ENCODE assay signal across 22 cellular contexts in the genomic region with DNA sequence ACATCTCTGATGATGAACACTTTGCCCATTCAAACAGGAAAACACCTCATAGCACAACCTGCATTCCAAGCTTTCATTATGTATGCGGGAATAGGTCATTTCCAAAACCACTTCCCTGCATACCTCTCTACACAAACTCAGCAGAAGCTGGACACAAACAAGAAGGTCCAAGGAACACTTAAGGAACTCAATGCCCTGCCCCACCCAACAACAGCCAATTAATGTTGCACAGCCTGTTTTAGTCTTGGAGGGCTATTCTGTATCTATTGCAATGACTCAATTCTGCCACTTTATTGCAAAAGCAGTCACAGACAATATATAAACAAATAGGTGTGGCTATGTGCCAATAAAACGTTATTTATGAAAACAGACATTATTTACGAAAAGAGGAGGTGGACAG. TPM values are rescaled to one million over a fixed set of nuclear protein-coding genes. Genes with fewer than 3 reads are reported as not detected.
A peak's percentile ranks its signal among the peaks of the same experiment; 100 is the strongest.
DNase-seq lines count a peak whose midpoint lies in the region; ATAC-seq and TF ChIP-seq lines count a peak whose summit lies in the region.
"Had no signal": no experiment of that assay in that cellular context is flagged by ENCODE, and none has a peak within 500 bp of the region (broad histone marks: within the 10 kb centered on the region; RNA-seq: fewer than 3 reads in every experiment).

No MANE protein-coding gene starts in this region.

- no peak overlapping the region for H3K27ac Mint-ChIP-seq in endothelial cell (ENCODE audit: unreplicated experiment)
- H3K27ac Mint-ChIP-seq: activated CD4-positive, alpha-beta T cell treated with anti-CD3 and anti-CD28 coated beads for 36 hours; activated CD8-positive, alpha-beta memory T cell treated with anti-CD3 and anti-CD28 coated beads, Interleukin-2, amount 10 ng/mL, durations not matched to agents 7 days and 5 days; CD4-positive, alpha-beta memory T cell had no signal

- no peak overlapping the region for H2BK15ac ChIP-seq in mesenchymal stem cell (ENCODE audit: low read depth, poor library complexity, severe bottlenecking)

- no peak overlapping the region for H4K91ac ChIP-seq in mesenchymal stem cell (ENCODE audit: low read length)

- H3K4me1 Mint-ChIP-seq in endothelial cell (ENCODE audit: unreplicated experiment), result peaks cover 7% of the 10 kb centered on the region
- H3K4me1 Mint-ChIP-seq: activated CD4-positive, alpha-beta T cell treated with anti-CD3 and anti-CD28 coated beads for 36 hours; activated CD8-positive, alpha-beta memory T cell treated with anti-CD3 and anti-CD28 coated beads, Interleukin-2, amount 10 ng/mL, durations not matched to agents 7 days and 5 days; CD4-positive, alpha-beta memory T cell had no signal

- H3K9me3 ChIP-seq in GM23248 (ENCODE audit: low read depth) (no peaks in the 10 kb centered on the region), PC-9 (ENCODE audit: insufficient read depth, low read depth) (no peaks in the 10 kb centered on the region), mesenchymal stem cell (ENCODE audit: control insufficient read depth, low read length) (no peaks in the 10 kb centered on the region)
- H3K9me3 ChIP-seq: gastroesophageal sphincter, pancreas, SK-N-SH, tibial nerve had no signal

- H3F3A ChIP-seq in GM23248 (ENCODE audit: insufficient read depth), result no peaks in the 10 kb centered on the region
- peaks cover 28% of the 10 kb centered on the region for H3F3A ChIP-seq in PC-9 (ENCODE audit: insufficient read depth, low read depth)

- H3K27me3 ChIP-seq in GM23248 (replicated peaks; ENCODE audit: insufficient read depth) (no peaks in the 10 kb centered on the region), PC-9 (ENCODE audit: insufficient read depth, low read depth) (no peaks in the 10 kb centered on the region), mesenchymal stem cell (ENCODE audit: control insufficient read depth in 1 of 2, insufficient read depth in 1 of 2, low read length in 2 of 2) (peaks cover 0 to 18% of the 10 kb centered on the region in 2 experiments)
- H3K27me3 ChIP-seq: gastroesophageal sphincter, pancreas had no signal

- H3K9me3 Mint-ChIP-seq in endothelial cell (ENCODE audit: unreplicated experiment), result no peaks in the 10 kb centered on the region

- H3K36me3 ChIP-seq in GM23248 (ENCODE audit: low read depth) (no peaks in the 10 kb centered on the region), PC-9 (ENCODE audit: low read depth) (no peaks in the 10 kb centered on the region; the same call in 1 of the 2 replicates), mesenchymal stem cell (ENCODE audit: control insufficient read depth in 1 of 2, insufficient read depth in 2 of 2, low read depth in 1 of 2, low read length in 2 of 2) (no peaks in the 10 kb centered on the region)
- H3K36me3 ChIP-seq: gastroesophageal sphincter, pancreas, tibial nerve had no signal

- in situ Hi-C loops in GM23248 (cut with MboI), result no loop called here

- H3K4me2 ChIP-seq in GM23248 (ENCODE audit: unreplicated experiment), result no peak overlapping the region
- H3K4me2 ChIP-seq in PC-9, result peak overlapping the region; percentile 61
- no peak overlapping the region for H3K4me2 ChIP-seq in mesenchymal stem cell (ENCODE audit: low read length, poor library complexity, severe bottlenecking)
- H3K4me2 ChIP-seq: SK-N-SH had no signal

- intact Hi-C loops in PC-9 (cut with micrococcal nuclease; ENCODE audit: unreplicated experiment) (loop anchor here (1.0 to 5.0 kb wide), 4 partner anchors 12 to 81 kb away; partner anchors contain the start of genes OPHN1 and YIPF6), Right ventricle myocardium inferior (cut with DNase I) (no loop called here)

- H3K23ac ChIP-seq in mesenchymal stem cell (ENCODE audit: low read length in 2 of 2), result no peak overlapping the region

- no peak overlapping the region for H2AK5ac ChIP-seq in mesenchymal stem cell (ENCODE audit: low read length, severe bottlenecking)

- H3K9me2 ChIP-seq in GM23248 (ENCODE audit: insufficient read depth) (no peaks in the 10 kb centered on the region), PC-9 (ENCODE audit: insufficient read depth) (no peaks in the 10 kb centered on the region)
- H3K9me2 ChIP-seq: SK-N-SH had no signal

- no peak overlapping the region for H3K4ac ChIP-seq in mesenchymal stem cell (ENCODE audit: low read depth in 1 of 2, low read length in 2 of 2)

- DNase-seq in GM23248 (peak; percentile 40), PC-9 (peak; percentile 57 to 95), dermis blood vessel endothelial cell (peak; percentile 46), mesenchymal stem cell (peak; percentile 31), endothelial cell (ENCODE audit: low spot score) (no peak), ureter (ENCODE audit: low spot score) (no peak), Right ventricle myocardium inferior (ENCODE audit: missing footprints) (no peak)
- DNase-seq: activated CD4-positive, alpha-beta T cell treated with anti-CD3 and anti-CD28 coated beads for 36 hours; activated CD8-positive, alpha-beta memory T cell treated with anti-CD3 and anti-CD28 coated beads, Interleukin-2, amount 10 ng/mL, durations not matched to agents 7 days and 5 days; activated effector memory CD4-positive, alpha-beta T cell treated with Interleukin-2 at 50 U/mL for 16 hours; CD4-positive, alpha-beta memory T cell; KBM-7; NCI-H1048; NCI-H2107; NCI-H774; pancreas; SK-N-SH; stimulated activated naive CD4-positive, alpha-beta T cell treated with Interleukin-2 at 50 U/mL for 16 hours had no signal

- H2AFZ ChIP-seq in GM23248, result no peak overlapping the region
- no peak overlapping the region for H2AFZ ChIP-seq in PC-9
- H2AFZ ChIP-seq in mesenchymal stem cell (ENCODE audit: low read depth, low read length), result no peak overlapping the region

- H3K79me2 ChIP-seq in GM23248 (ENCODE audit: insufficient read depth) (peaks cover 43% of the 10 kb centered on the region), PC-9 (ENCODE audit: low read depth) (peaks cover 16% of the 10 kb centered on the region; the same call in 1 of the 2 replicates)

- WGBS in GM23248 (ENCODE audit: low coverage in 1 of 2, low lambda C conversion rate in 2 of 2, missing lambda C conversion rate in 2 of 2), 2 experiments, result 51 to 66% methylated on average over 3 of the region's 3 CpGs
- 71% methylated on average over 1 of the region's 3 CpGs for WGBS in mesenchymal stem cell

- H4K8ac ChIP-seq in mesenchymal stem cell (ENCODE audit: low read length), result no peak overlapping the region

- no peak overlapping the region for H3K18ac ChIP-seq in mesenchymal stem cell (ENCODE audit: low read depth in 1 of 2, low read length in 2 of 2)

- no TSS peak for BruUV-seq in PC-9 (replicated peaks; lab: Mats Ljungman, UMichigan)

- H4K20me1 ChIP-seq in GM23248 (ENCODE audit: insufficient read depth), result no peaks in the 10 kb centered on the region
- no peaks in the 10 kb centered on the region for H4K20me1 ChIP-seq in PC-9 (ENCODE audit: insufficient read depth)

- no peak overlapping the region for H2BK5ac ChIP-seq in mesenchymal stem cell (ENCODE audit: low read depth, low read length, poor library complexity, severe bottlenecking)

- no peak overlapping the region for H3K27ac ChIP-seq in GM23248
- peak overlapping the region; percentile 91 for H3K27ac ChIP-seq in PC-9
- no peak overlapping the region for H3K27ac ChIP-seq in mesenchymal stem cell (ENCODE audit: low read length, poor library complexity, severe bottlenecking)
- H3K27ac ChIP-seq: gastroesophageal sphincter, pancreas, tibial nerve had no signal

- H3K4me3 Mint-ChIP-seq in endothelial cell (ENCODE audit: unreplicated experiment), result no peak overlapping the region
- H3K4me3 Mint-ChIP-seq: activated CD4-positive, alpha-beta T cell treated with anti-CD3 and anti-CD28 coated beads for 36 hours; activated CD8-positive, alpha-beta memory T cell treated with anti-CD3 and anti-CD28 coated beads, Interleukin-2, amount 10 ng/mL, durations not matched to agents 7 days and 5 days; CD4-positive, alpha-beta memory T cell had no signal

- no peak for TF ChIP-seq CTCF in PC-9 (conservative IDR thresholded peaks at IDR 0.05)
- no peak for TF ChIP-seq CTCF in endothelial cell (IDR thresholded peaks at IDR 0.05; ENCODE audit: unreplicated experiment)

- H3K27me3 Mint-ChIP-seq in endothelial cell (ENCODE audit: unreplicated experiment), result no peaks in the 10 kb centered on the region

- H2BK12ac ChIP-seq in mesenchymal stem cell (ENCODE audit: low read length in 2 of 2), result no peak overlapping the region

- H3K4me3 ChIP-seq in GM23248 (no peak overlapping the region), PC-9 (no peak overlapping the region), mesenchymal stem cell (ENCODE audit: insufficient read depth in 1 of 2, low read depth in 1 of 2, low read length in 2 of 2) (no peak overlapping the region)
- H3K4me3 ChIP-seq: gastroesophageal sphincter, pancreas, tibial nerve had no signal

- peaks cover 7% of the 10 kb centered on the region for H3K36me3 Mint-ChIP-seq in endothelial cell (ENCODE audit: low read depth, unreplicated experiment)
- H3K36me3 Mint-ChIP-seq: activated CD8-positive, alpha-beta memory T cell treated with anti-CD3 and anti-CD28 coated beads, Interleukin-2, amount 10 ng/mL, durations not matched to agents 7 days and 5 days; CD4-positive, alpha-beta memory T cell had no signal

- H3K79me1 ChIP-seq in mesenchymal stem cell (replicated peaks; ENCODE audit: low read length, poor library complexity, severe bottlenecking), result peaks cover 2% of the 10 kb centered on the region

- CTCF ChIA-PET in PC-9 (lab: Charles Lee), result no interaction called here

- ATAC-seq in GM19467 (IDR thresholded peaks at IDR 0.05; ENCODE audit: unreplicated experiment), result no peak
- ATAC-seq in Right ventricle myocardium inferior, result no peak
- ATAC-seq: activated CD4-positive, alpha-beta T cell treated with anti-CD3 and anti-CD28 coated beads for 36 hours; activated CD8-positive, alpha-beta memory T cell treated with anti-CD3 and anti-CD28 coated beads, Interleukin-2, amount 10 ng/mL, durations not matched to agents 7 days and 5 days; gastroesophageal sphincter; pancreas; sciatic nerve had no signal

- H3K4me1 ChIP-seq in GM23248 (ENCODE audit: insufficient read depth) (peaks cover 27% of the 10 kb centered on the region), PC-9 (replicated peaks; ENCODE audit: insufficient read depth) (peaks cover 54% of the 10 kb centered on the region), mesenchymal stem cell (ENCODE audit: control insufficient read depth, insufficient read depth, low read depth, low read length) (no peaks in the 10 kb centered on the region)
- H3K4me1 ChIP-seq: pancreas had no signal

- no peak overlapping the region for H3K14ac ChIP-seq in mesenchymal stem cell (ENCODE audit: low read length in 2 of 2)

- POLR2A ChIA-PET in PC-9 (lab: Charles Lee; ENCODE audit: unreplicated experiment), result interaction anchor here (0.7 kb wide), 2 partner anchors 70 to 72 kb away, joined by 3 read pairs; no protein-coding TSS in a partner anchor

- H2BK120ac ChIP-seq in mesenchymal stem cell (ENCODE audit: low read depth, low read length), result no peak overlapping the region

- H3K9ac ChIP-seq in GM23248, result no peak overlapping the region
- no peak overlapping the region for H3K9ac ChIP-seq in mesenchymal stem cell (ENCODE audit: low read length)
- H3K9ac ChIP-seq: SK-N-SH had no signal

RNA-seq across cellular contexts. Expression of gene OPHN1, which starts 16.7 kb away (rescaled TPM):
- 4.5 and 5.3 TPM in 2 replicates for total RNA-seq in GM23248 (2014; rRNA removed; shearing (Covaris generic))
- polyA plus RNA-seq in GM23248 (2016; fragmentation: Nextera tagmentation; extraction: Ambion mirVana), result 3.3 and 4.3 TPM in 2 replicates
- total RNA-seq in PC-9 (2021), result 9.3 and 11.6 TPM in 2 replicates
- 8.7 and 11.7 TPM in 2 replicates for total RNA-seq in dermis blood vessel endothelial cell
- 2.6 TPM for polyA plus RNA-seq in mesenchymal stem cell (2013, experiment 1 of 2)
- polyA plus RNA-seq in mesenchymal stem cell (2013, experiment 2 of 2), result 2.7 TPM
- 13.2 TPM for total RNA-seq in endothelial cell (ENCODE audit: unreplicated experiment)
- total RNA-seq in ureter, result 11.4 TPM
- 8.0 TPM for total RNA-seq in Right ventricle myocardium inferior

Comparison
In these comparisons a context has a peak if more than half of its experiments do, and no peak if none do; other contexts are left out.
1. DNase-seq: peak in GM23248 (single experiment), PC-9 (2 of 2), dermis blood vessel endothelial cell (single experiment) and mesenchymal stem cell (single experiment); none in endothelial cell (single experiment), ureter (single experiment) and Right ventricle myocardium inferior (single experiment).